ENCODE assay signal across 17 cellular contexts in genomic region chr3:27724459-27725197, GRCh38. TPM values are rescaled to one million over a fixed set of nuclear protein-coding genes. Genes with fewer than 3 reads are reported as not detected.
A peak's percentile ranks its signal among the peaks of the same experiment; 100 is the strongest.
DNase-seq lines count a peak whose midpoint lies in the region; ATAC-seq and TF ChIP-seq lines count a peak whose summit lies in the region.
"Had no signal": no experiment of that assay in that cellular context is flagged by ENCODE, and none has a peak within 500 bp of the region (broad histone marks: within the 10 kb centered on the region; RNA-seq: fewer than 3 reads in every experiment).

No MANE protein-coding gene starts in this region.

- CTCF ChIA-PET in mammary epithelial cell (lab: Charles Lee; ENCODE audit: low non-redundant PET): no interaction called here
- CTCF ChIA-PET in activated CD8-positive, alpha-beta T cell treated with anti-CD3 and anti-CD28 coated beads, Interleukin-2, amount 10 ng/mL, durations not matched to agents 7 days and 5 days (lab: Charles Lee): interaction anchor here (0.9 to 6.4 kb wide), 7 partner anchors 8 to 613 kb away, joined by 3 to 63 read pairs (median 11); no protein-coding TSS in a partner anchor

- H3K27ac Mint-ChIP-seq in activated CD8-positive, alpha-beta T cell treated with anti-CD3 and anti-CD28 coated beads, Interleukin-2, amount 10 ng/mL, durations not matched to agents 7 days and 5 days: no peak overlapping the region
- H3K27ac Mint-ChIP-seq in stimulated activated naive CD8-positive, alpha-beta T cell treated with anti-CD3 and anti-CD28 coated beads, Interleukin-15, amount 100 ng/mL, for 72 hours: no peak overlapping the region
- H3K27ac Mint-ChIP-seq: B cell had no signal

- intact Hi-C loops in mammary epithelial cell (cut with micrococcal nuclease) (loop anchor here (5.0 to 10.0 kb wide), 2 partner anchors 70 to 218 kb away; no protein-coding TSS in a partner anchor), breast epithelium (cut with DNase I; ENCODE audit: low total_unique reads) (no loop called here)

- peaks cover 83% of the 10 kb centered on the region for H3K27me3 Mint-ChIP-seq in activated CD8-positive, alpha-beta T cell treated with anti-CD3 and anti-CD28 coated beads, Interleukin-2, amount 10 ng/mL, durations not matched to agents 7 days and 5 days (ENCODE audit: low read depth)
- H3K27me3 Mint-ChIP-seq in stimulated activated naive CD8-positive, alpha-beta T cell treated with anti-CD3 and anti-CD28 coated beads, Interleukin-15, amount 100 ng/mL, for 72 hours: peaks cover 90% of the 10 kb centered on the region

- no peak overlapping the region for H3K4me3 ChIP-seq in mammary epithelial cell (replicated peaks in 1 of 3; ENCODE audit: insufficient read depth in 1 of 3, low read depth in 2 of 3, low read length in 3 of 3)
- H3K4me3 ChIP-seq in breast epithelium: no peak overlapping the region
- 0 out of 2 replicates have a peak overlapping the region, but pooled peaks have one; percentile 11 for H3K4me3 ChIP-seq in iPS-20b (ENCODE audit: low read length)
- no peak overlapping the region for H3K4me3 ChIP-seq in foreskin fibroblast (ENCODE audit: low read depth in 1 of 2, low read length in 2 of 2)

- H3K27me3 ChIP-seq in mammary epithelial cell (ENCODE audit: insufficient read depth, low read length): peaks cover 13% of the 10 kb centered on the region
- peaks cover 8 to 95% of the 10 kb centered on the region in 2 donors for H3K27me3 ChIP-seq in breast epithelium
- peaks cover 100% of the 10 kb centered on the region for H3K27me3 ChIP-seq in iPS-20b (ENCODE audit: insufficient read depth, low read length)

- no peak overlapping the region for H3K27ac ChIP-seq in mammary epithelial cell (ENCODE audit: insufficient read depth, low read depth, low read length)
- no peak overlapping the region for H3K27ac ChIP-seq in breast epithelium
- H3K27ac ChIP-seq in iPS-20b (ENCODE audit: low read length): no peak overlapping the region
- H3K27ac ChIP-seq: brain microvascular endothelial cell, neutrophil had no signal

- no TSS peak for BruUV-seq in mammary epithelial cell (replicated peaks; lab: Mats Ljungman, UMichigan)

- WGBS in mammary epithelial cell (ENCODE audit: low coverage, missing lambda C conversion rate): 40% methylated on average over 25 of the region's 30 CpGs

- H3K9me3 Mint-ChIP-seq in activated CD8-positive, alpha-beta T cell treated with anti-CD3 and anti-CD28 coated beads, Interleukin-2, amount 10 ng/mL, durations not matched to agents 7 days and 5 days (ENCODE audit: insufficient read depth): no peaks in the 10 kb centered on the region
- H3K9me3 Mint-ChIP-seq in stimulated activated naive CD8-positive, alpha-beta T cell treated with anti-CD3 and anti-CD28 coated beads, Interleukin-15, amount 100 ng/mL, for 72 hours: no peaks in the 10 kb centered on the region

- TF ChIP-seq CTCF in mammary epithelial cell (conservative IDR thresholded peaks at IDR 0.05 in 1 of 2, IDR thresholded peaks at IDR 0.05 in 1 of 2; ENCODE audit: extremely low read depth in 1 of 2, insufficient read depth in 1 of 2, low read depth in 1 of 2, low read length in 2 of 2) (no peak), breast epithelium (IDR thresholded peaks at IDR 0.05) (no peak), foreskin fibroblast (IDR thresholded peaks at IDR 0.05; ENCODE audit: low read depth, low read length) (no peak), GM20000 (IDR thresholded peaks at IDR 0.05; ENCODE audit: extremely low read depth, missing control alignments) (no peak)

- H3K36me3 ChIP-seq in mammary epithelial cell (ENCODE audit: insufficient read depth, low read length): no peaks in the 10 kb centered on the region
- H3K36me3 ChIP-seq in breast epithelium: no peaks in the 10 kb centered on the region
- H3K36me3 ChIP-seq in iPS-20b (ENCODE audit: insufficient read depth, low read depth, low read length): no peaks in the 10 kb centered on the region
- H3K36me3 ChIP-seq: brain microvascular endothelial cell, neutrophil had no signal

- no peak for DNase-seq in mammary epithelial cell
- no peak for DNase-seq in breast epithelium (ENCODE audit: low spot score in 2 of 2)
- DNase-seq in activated CD8-positive, alpha-beta T cell treated with anti-CD3 and anti-CD28 coated beads, Interleukin-2, amount 10 ng/mL, durations not matched to agents 7 days and 5 days: no peak
- no peak for DNase-seq in stimulated activated naive CD8-positive, alpha-beta T cell treated with anti-CD3 and anti-CD28 coated beads, Interleukin-15, amount 100 ng/mL, for 72 hours
- DNase-seq in GM03348 (ENCODE audit: low spot score): no peak
- DNase-seq in foreskin fibroblast: no peak
- no peak for DNase-seq in GM20000 (ENCODE audit: low spot score)
- DNase-seq: brain microvascular endothelial cell; GOT3; NCI-H2029; NCI-H526; stimulated activated CD4-positive, alpha-beta T cell treated with anti-CD3 and anti-CD28 coated beads, Interleukin-2, amount 100 ng/mL, for 48 hours had no signal

- H2AFZ ChIP-seq in mammary epithelial cell (ENCODE audit: low read depth, low read length): peak overlapping the region; percentile 72

- H3K4me3 Mint-ChIP-seq in activated CD8-positive, alpha-beta T cell treated with anti-CD3 and anti-CD28 coated beads, Interleukin-2, amount 10 ng/mL, durations not matched to agents 7 days and 5 days: peak overlapping the region; percentile 84
- peak overlapping the region; percentile 78 to 86 for H3K4me3 Mint-ChIP-seq in stimulated activated naive CD8-positive, alpha-beta T cell treated with anti-CD3 and anti-CD28 coated beads, Interleukin-15, amount 100 ng/mL, for 72 hours

- H3K36me3 Mint-ChIP-seq in activated CD8-positive, alpha-beta T cell treated with anti-CD3 and anti-CD28 coated beads, Interleukin-2, amount 10 ng/mL, durations not matched to agents 7 days and 5 days (ENCODE audit: low read depth): peaks cover 3% of the 10 kb centered on the region

- no peak for TF ChIP-seq POLR2A in breast epithelium (IDR thresholded peaks at IDR 0.05)

- in situ Hi-C loops in mammary epithelial cell (cut with MboI; ENCODE audit: low sequenced_read_pairs in 2 of 2): loop anchor here (25.0 kb wide), 2 partner anchors 363 to 588 kb away; no protein-coding TSS in a partner anchor

- ATAC-seq in activated CD8-positive, alpha-beta T cell treated with anti-CD3 and anti-CD28 coated beads, Interleukin-2, amount 10 ng/mL, durations not matched to agents 7 days and 5 days: no peak
- no peak for ATAC-seq in stimulated activated naive CD8-positive, alpha-beta T cell treated with anti-CD3 and anti-CD28 coated beads, Interleukin-15, amount 100 ng/mL, for 72 hours
- ATAC-seq: Panc1, sciatic nerve had no signal

- dilution Hi-C loops in mammary epithelial cell (cut with HindIII; ENCODE audit: low sequenced_read_pairs): no loop called here

- H3K4me2 ChIP-seq in mammary epithelial cell (ENCODE audit: insufficient read depth, low read depth, low read length): no peak overlapping the region

- peaks cover 50% of the 10 kb centered on the region for H3K4me1 Mint-ChIP-seq in activated CD8-positive, alpha-beta T cell treated with anti-CD3 and anti-CD28 coated beads, Interleukin-2, amount 10 ng/mL, durations not matched to agents 7 days and 5 days (ENCODE audit: low read depth)
- peaks cover 55% of the 10 kb centered on the region for H3K4me1 Mint-ChIP-seq in stimulated activated naive CD8-positive, alpha-beta T cell treated with anti-CD3 and anti-CD28 coated beads, Interleukin-15, amount 100 ng/mL, for 72 hours

- H4K20me1 ChIP-seq in mammary epithelial cell (ENCODE audit: insufficient read depth, low read length): no peaks in the 10 kb centered on the region

- H3K9ac ChIP-seq in mammary epithelial cell (ENCODE audit: insufficient read depth, low read length) (no peak overlapping the region), iPS-20b (ENCODE audit: low read depth, low read length) (no peak overlapping the region)

- H3K4me1 ChIP-seq in mammary epithelial cell (ENCODE audit: insufficient read depth, low read length): peaks cover 25% of the 10 kb centered on the region
- H3K4me1 ChIP-seq in breast epithelium: peaks cover 0 to 2% of the 10 kb centered on the region in 2 donors
- peaks cover 29% of the 10 kb centered on the region for H3K4me1 ChIP-seq in iPS-20b (ENCODE audit: insufficient read depth, low read length)

- no peaks in the 10 kb centered on the region for H3K9me3 ChIP-seq in mammary epithelial cell (replicated peaks; ENCODE audit: insufficient read depth, low read length)
- H3K9me3 ChIP-seq in breast epithelium: no peaks in the 10 kb centered on the region
- no peaks in the 10 kb centered on the region; the same call in 1 of the 2 replicates for H3K9me3 ChIP-seq in iPS-20b (ENCODE audit: insufficient read depth, low read depth, low read length)
- H3K9me3 ChIP-seq: neutrophil had no signal

- no peaks in the 10 kb centered on the region for H3K79me2 ChIP-seq in mammary epithelial cell (ENCODE audit: insufficient read depth, low read length)

- POLR2A ChIA-PET in activated CD8-positive, alpha-beta T cell treated with anti-CD3 and anti-CD28 coated beads, Interleukin-2, amount 10 ng/mL, durations not matched to agents 7 days and 5 days (lab: Charles Lee): interaction anchor here (0.6 kb wide), 1 partner anchor 64 kb away, joined by 3 read pairs; no protein-coding TSS in a partner anchor

RNA-seq across cellular contexts. Expression of gene EOMES, which starts 2.5 kb away (rescaled TPM):
- total RNA-seq in mammary epithelial cell (under 1 TPM; 0.17 to 0.94 TPM), breast epithelium (under 1 TPM in 2 of 3 donors, not detected in 1; 0.48 to 0.88 TPM)
- 2.3 TPM for polyA plus RNA-seq in mammary epithelial cell
- 4.2 TPM for polyA minus RNA-seq in mammary epithelial cell
- total RNA-seq in activated CD8-positive, alpha-beta T cell treated with anti-CD3 and anti-CD28 coated beads, Interleukin-2, amount 10 ng/mL, durations not matched to agents 7 days and 5 days: 1 to 10 TPM; 2.9 to 3.3 TPM
